1 cellular context compared by ENCODE assay signal in genomic region chr21:17607684-17608083, GRCh38.
TF ChIP-seq lines count a peak whose summit lies in the region.

No MANE protein-coding gene starts in this region.

TF ChIP-seq in GM12878, 131 proteins besides CTCF, POLR2A, EP300 and RAD21:
- TF ChIP-seq NR2C2 (IDR thresholded peaks at IDR 0.05; ENCODE audit: borderline replicate concordance, control insufficient read depth, insufficient read length, low read depth): no peak
- no peak for TF ChIP-seq TCF3 (IDR thresholded peaks at IDR 0.05; ENCODE audit: borderline replicate concordance, insufficient read depth, low read depth, low read length)
- no peak for TF ChIP-seq ASH2L (IDR thresholded peaks at IDR 0.05; ENCODE audit: borderline replicate concordance, low read depth)
- no peak for TF ChIP-seq IRF5 (IDR thresholded peaks at IDR 0.05; ENCODE audit: borderline replicate concordance)
- TF ChIP-seq ELK1 (IDR thresholded peaks at IDR 0.05; ENCODE audit: low read depth, low read length): no peak
- no peak for TF ChIP-seq MEF2A (IDR thresholded peaks at IDR 0.05; ENCODE audit: insufficient read depth, low read depth, low read length)
- TF ChIP-seq PKNOX1 (IDR thresholded peaks at IDR 0.05): no peak
